ENCODE assay signal across 8 cellular contexts in genomic region chr12:25051583-25052190, GRCh38.
A peak's percentile ranks its signal among the peaks of the same experiment; 100 is the strongest.
DNase-seq lines count a peak whose midpoint lies in the region; ATAC-seq lines count a peak whose summit lies in the region.

No MANE protein-coding gene starts in this region.

- H3K4me1 ChIP-seq in mesenchymal stem cell (ENCODE audit: control insufficient read depth, insufficient read depth, low read depth, low read length) = peaks cover 1% of the 10 kb centered on the region

- no peaks in the 10 kb centered on the region for H3K79me1 ChIP-seq in mesenchymal stem cell (replicated peaks; ENCODE audit: low read length, poor library complexity, severe bottlenecking)

- H4K91ac ChIP-seq in mesenchymal stem cell (ENCODE audit: low read length) = no peak overlapping the region

- no peak overlapping the region for H2AFZ ChIP-seq in mesenchymal stem cell (ENCODE audit: low read depth, low read length)

- no peaks in the 10 kb centered on the region for H3K36me3 ChIP-seq in mesenchymal stem cell (ENCODE audit: control insufficient read depth in 1 of 2, insufficient read depth in 2 of 2, low read depth in 1 of 2, low read length in 2 of 2)

- peaks cover 30% of the 10 kb centered on the region for H3K4me1 Mint-ChIP-seq in activated naive CD8-positive, alpha-beta T cell treated with anti-CD3 and anti-CD28 coated beads, Interleukin-2, amount 10 ng/mL, durations not matched to agents 7 days and 5 days

- no peaks in the 10 kb centered on the region for H3K27me3 Mint-ChIP-seq in activated naive CD8-positive, alpha-beta T cell treated with anti-CD3 and anti-CD28 coated beads, Interleukin-2, amount 10 ng/mL, durations not matched to agents 7 days and 5 days

- peaks cover 6% of the 10 kb centered on the region for H3K9me3 Mint-ChIP-seq in activated naive CD8-positive, alpha-beta T cell treated with anti-CD3 and anti-CD28 coated beads, Interleukin-2, amount 10 ng/mL, durations not matched to agents 7 days and 5 days

- peak overlapping the region; percentile 94 for H3K4me3 Mint-ChIP-seq in activated naive CD8-positive, alpha-beta T cell treated with anti-CD3 and anti-CD28 coated beads, Interleukin-2, amount 10 ng/mL, durations not matched to agents 7 days and 5 days

- H3K9me3 ChIP-seq in mesenchymal stem cell (ENCODE audit: control insufficient read depth, low read length) = peaks cover 11% of the 10 kb centered on the region

- no peak overlapping the region for H3K27ac ChIP-seq in mesenchymal stem cell (ENCODE audit: low read length, poor library complexity, severe bottlenecking)

- H3K4ac ChIP-seq in mesenchymal stem cell (ENCODE audit: low read depth in 1 of 2, low read length in 2 of 2) = no peak overlapping the region

- no peak overlapping the region for H3K9ac ChIP-seq in mesenchymal stem cell (ENCODE audit: low read length)

- no peak overlapping the region for H3K4me2 ChIP-seq in mesenchymal stem cell (ENCODE audit: low read length, poor library complexity, severe bottlenecking)

- no peak overlapping the region for H3K14ac ChIP-seq in mesenchymal stem cell (ENCODE audit: low read length in 2 of 2)

- POLR2A ChIA-PET in activated naive CD8-positive, alpha-beta T cell treated with anti-CD3 and anti-CD28 coated beads, Interleukin-2, amount 10 ng/mL, durations not matched to agents 7 days and 5 days (lab: Charles Lee) = interaction anchor here (0.6 to 2.1 kb wide), 19 partner anchors 9 to 1815 kb away, joined by 3 to 7 read pairs (median 4); partner anchors contain the start of genes BCAT1, DNAI7, ETFRF1 and KRAS

- no peak overlapping the region for H3K4me3 ChIP-seq in mesenchymal stem cell (ENCODE audit: insufficient read depth in 1 of 2, low read depth in 1 of 2, low read length in 2 of 2)

- no peak overlapping the region for H3K18ac ChIP-seq in mesenchymal stem cell (ENCODE audit: low read depth in 1 of 2, low read length in 2 of 2)

- ATAC-seq in GM18861 (IDR thresholded peaks at IDR 0.05; ENCODE audit: unreplicated experiment) = peak; percentile 39
- peak; percentile 58 for ATAC-seq in HG02938 (IDR thresholded peaks at IDR 0.05; ENCODE audit: unreplicated experiment)
- ATAC-seq in activated naive CD8-positive, alpha-beta T cell treated with anti-CD3 and anti-CD28 coated beads, Interleukin-2, amount 10 ng/mL, durations not matched to agents 7 days and 5 days (ENCODE audit: low read depth) = peak; percentile 65

- H3K27ac Mint-ChIP-seq in activated naive CD8-positive, alpha-beta T cell treated with anti-CD3 and anti-CD28 coated beads, Interleukin-2, amount 10 ng/mL, durations not matched to agents 7 days and 5 days = peak overlapping the region; percentile 92

- H2BK120ac ChIP-seq in mesenchymal stem cell (ENCODE audit: low read depth, low read length) = no peak overlapping the region

- DNase-seq in RPMI8226 (peak; percentile 72), hippocampal formation (lab: John Stamatoyannopoulos, UW) (no peak), NCI-H187 treated with DMSO at 0.1 percent for 48 hours (lab: John Stamatoyannopoulos, UW) (no peak), mesenchymal stem cell (no peak)
- DNase-seq in activated naive CD8-positive, alpha-beta T cell treated with anti-CD3 and anti-CD28 coated beads, Interleukin-2, amount 10 ng/mL, durations not matched to agents 7 days and 5 days = peak; percentile 51
- DNase-seq in stimulated activated CD4-positive, alpha-beta T cell treated with anti-CD3 and anti-CD28 coated beads, Interleukin-15, amount 100 ng/mL, for 48 hours (ENCODE audit: low read depth in 2 of 2) = peak; percentile 37 to 42

- WGBS in mesenchymal stem cell = 76% methylated on average over 4 of the region's 6 CpGs

- H2BK5ac ChIP-seq in mesenchymal stem cell (ENCODE audit: low read depth, low read length, poor library complexity, severe bottlenecking) = no peak overlapping the region

- H2BK12ac ChIP-seq in mesenchymal stem cell (ENCODE audit: low read length in 2 of 2) = no peak overlapping the region

- no peaks in the 10 kb centered on the region for H3K27me3 ChIP-seq in mesenchymal stem cell (ENCODE audit: control insufficient read depth in 1 of 2, insufficient read depth in 1 of 2, low read length in 2 of 2)

- H3K36me3 Mint-ChIP-seq in activated naive CD8-positive, alpha-beta T cell treated with anti-CD3 and anti-CD28 coated beads, Interleukin-2, amount 10 ng/mL, durations not matched to agents 7 days and 5 days = peaks cover 8% of the 10 kb centered on the region

- no peak overlapping the region for H2AK5ac ChIP-seq in mesenchymal stem cell (ENCODE audit: low read length, severe bottlenecking)

- H4K8ac ChIP-seq in mesenchymal stem cell (ENCODE audit: low read length) = no peak overlapping the region

- H2BK15ac ChIP-seq in mesenchymal stem cell (ENCODE audit: low read depth, poor library complexity, severe bottlenecking) = no peak overlapping the region

- H3K23ac ChIP-seq in mesenchymal stem cell (ENCODE audit: low read length in 2 of 2) = no peak overlapping the region

Comparison
In these comparisons a context has a peak if more than half of its experiments do, and no peak if none do; other contexts are left out.
1. DNase-seq: peak in RPMI8226 (single experiment), activated naive CD8-positive, alpha-beta T cell treated with anti-CD3 and anti-CD28 coated beads, Interleukin-2, amount 10 ng/mL, durations not matched to agents 7 days and 5 days (single experiment) and stimulated activated CD4-positive, alpha-beta T cell treated with anti-CD3 and anti-CD28 coated beads, Interleukin-15, amount 100 ng/mL, for 48 hours (2 of 2); none in hippocampal formation (0 of 2), NCI-H187 treated with DMSO at 0.1 percent for 48 hours (single experiment) and mesenchymal stem cell (single experiment).
2. Peak in every context shown above with its lines, with median percentiles within 50 percentile points of each other: ATAC-seq.